Comparison of ENCODE assay signal across 10 cellular contexts in genomic region chr6:20665290-20665689, GRCh38.
"Had no signal": no experiment of that assay in that cellular context is flagged by ENCODE, and none has a peak within 500 bp of the region (broad histone marks: within the 10 kb centered on the region; RNA-seq: fewer than 3 reads in every experiment).

No MANE protein-coding gene starts in this region.

- ATAC-seq: GM23338, HCT116 had no signal

- DNase-seq: H7, HFFc6, IMR-90, KG1 had no signal

- H3K4me3 Mint-ChIP-seq: GM23338, HFFc6 had no signal

- H3K9me3 ChIP-seq: HAP-1 had no signal

- FAIRE-seq: H1, HTR-8/SVneo, K562 had no signal

- H3K27ac Mint-ChIP-seq: GM23338, HFFc6 had no signal
